ENCODE assay signal across 23 cellular contexts in genomic region chr3:191648787-191649186, GRCh38.
"Had no signal": no experiment of that assay in that cellular context is flagged by ENCODE, and none has a peak within 500 bp of the region (broad histone marks: within the 10 kb centered on the region; RNA-seq: fewer than 3 reads in every experiment).

No MANE protein-coding gene starts in this region.

- H3K4me3 Mint-ChIP-seq: activated CD8-positive, alpha-beta T cell treated with anti-CD3 and anti-CD28 coated beads for 36 hours; activated naive CD8-positive, alpha-beta T cell treated with anti-CD3 and anti-CD28 coated beads, Interleukin-2, amount 10 ng/mL, durations not matched to agents 7 days and 5 days; activated T-cell treated with anti-CD3 and anti-CD28 coated beads, Interleukin-2, amount 50 U/mL, for 72 hours; central memory CD8-positive, alpha-beta T cell had no signal

- H3K36me3 Mint-ChIP-seq: activated naive CD8-positive, alpha-beta T cell treated with anti-CD3 and anti-CD28 coated beads, Interleukin-2, amount 10 ng/mL, durations not matched to agents 7 days and 5 days had no signal

- H3K4me3 ChIP-seq: adrenal gland, K562, SK-N-MC had no signal

- H3K27me3 ChIP-seq: adrenal gland had no signal

- H3K36me3 ChIP-seq: adrenal gland had no signal

- H3K4me1 Mint-ChIP-seq: activated naive CD8-positive, alpha-beta T cell treated with anti-CD3 and anti-CD28 coated beads, Interleukin-2, amount 10 ng/mL, durations not matched to agents 7 days and 5 days; central memory CD8-positive, alpha-beta T cell had no signal

- DNase-seq: activated CD4-positive, alpha-beta T cell treated with anti-CD3 and anti-CD28 coated beads for 4 hours; activated CD8-positive, alpha-beta memory T cell treated with anti-CD3 and anti-CD28 coated beads, Interleukin-2, amount 50 U/mL, for 4 hours; activated CD8-positive, alpha-beta T cell treated with anti-CD3 and anti-CD28 coated beads for 36 hours; activated naive CD4-positive, alpha-beta T cell treated with anti-CD3 and anti-CD28 coated beads, Interleukin-2, amount 50 U/mL, for 16 hours; activated naive CD8-positive, alpha-beta T cell treated with anti-CD3 and anti-CD28 coated beads, Interleukin-2, amount 10 ng/mL, durations not matched to agents 7 days and 5 days; activated T-cell treated with anti-CD3 and anti-CD28 coated beads, Interleukin-2, amount 50 U/mL, for 72 hours; adrenal gland; aorta; Karpas-422; MV-4-11; NCI-H1092 treated with DMSO at 0.1 percent for 48 hours; NCI-H1436; NCI-H1694 treated with DMSO at 0.1 percent for 48 hours; NCI-H2029 treated with DMSO at 0.1 percent for 48 hours; NCI-H446; NCI-H524; T-helper 1 cell had no signal

- ATAC-seq: activated CD4-positive, CD25-positive, alpha-beta regulatory T cell treated with anti-CD3 and anti-CD28 coated beads, Interleukin-2, amount 50 U/mL, for 24 hours; activated CD8-positive, alpha-beta T cell treated with anti-CD3 and anti-CD28 coated beads for 36 hours; activated T-cell treated with anti-CD3 and anti-CD28 coated beads, Interleukin-2, amount 50 U/mL, for 72 hours; K562; Right ventricle myocardium inferior had no signal

- H3K27ac Mint-ChIP-seq: activated CD8-positive, alpha-beta T cell treated with anti-CD3 and anti-CD28 coated beads for 36 hours; activated naive CD8-positive, alpha-beta T cell treated with anti-CD3 and anti-CD28 coated beads, Interleukin-2, amount 10 ng/mL, durations not matched to agents 7 days and 5 days; activated T-cell treated with anti-CD3 and anti-CD28 coated beads, Interleukin-2, amount 50 U/mL, for 72 hours; activated T-helper 2 cell treated with anti-CD3 and anti-CD28 coated beads, Interferon-gamma antibody, Interleukin-2, Interleukin-4, amounts not matched to agents 10 μg/mL and 5 μg/mL and 100 μg/mL, durations not matched to agents 14 hours and 24 hours and 36 hours had no signal

- H3K27me3 Mint-ChIP-seq: activated CD8-positive, alpha-beta T cell treated with anti-CD3 and anti-CD28 coated beads for 36 hours; activated naive CD8-positive, alpha-beta T cell treated with anti-CD3 and anti-CD28 coated beads, Interleukin-2, amount 10 ng/mL, durations not matched to agents 7 days and 5 days; central memory CD8-positive, alpha-beta T cell had no signal

- H3K9me3 ChIP-seq: adrenal gland had no signal

- H3K27ac ChIP-seq: adrenal gland, SK-N-MC had no signal

- H3K4me1 ChIP-seq: adrenal gland had no signal
